8 cellular contexts compared by ENCODE assay signal in the genomic region with DNA sequence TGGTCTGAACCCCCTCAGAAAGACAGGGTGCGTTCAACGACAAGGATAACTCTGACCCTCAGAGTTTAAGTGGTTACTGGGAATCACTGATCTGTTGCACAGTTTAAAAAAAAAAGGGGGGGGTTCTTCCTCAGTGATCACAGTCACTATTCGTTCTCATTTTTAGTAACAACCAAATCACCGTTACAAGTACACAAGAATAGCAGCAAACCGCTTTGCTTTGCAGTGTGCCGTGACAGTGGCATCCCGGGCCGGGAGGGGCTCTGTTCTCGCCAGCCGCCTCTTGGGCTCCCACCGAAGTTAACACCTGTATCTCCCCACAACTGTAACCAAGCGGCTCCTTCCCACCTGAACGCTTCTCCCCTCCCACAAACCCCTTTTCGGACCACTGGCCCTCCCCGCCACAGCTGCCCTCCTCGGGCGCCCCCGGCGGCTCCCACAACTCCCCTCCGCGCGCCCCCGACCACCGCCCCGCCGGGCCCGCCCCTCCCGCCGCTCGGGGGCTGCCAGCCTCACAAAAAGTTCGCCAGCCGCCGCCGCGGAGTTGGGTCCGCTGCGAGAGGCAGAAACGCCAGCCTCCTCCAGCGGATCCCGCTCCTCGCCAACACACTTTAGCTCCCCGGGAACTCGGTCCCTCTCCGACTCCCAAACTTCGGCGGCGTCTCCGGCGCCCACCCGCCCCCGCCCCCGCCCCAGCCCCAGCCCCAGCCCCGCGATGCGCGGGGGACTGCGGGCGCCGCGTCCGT. TPM values are rescaled to one million over a fixed set of nuclear protein-coding genes. Genes with fewer than 3 reads are reported as not detected.
DNase-seq lines count a peak whose midpoint lies in the region; ATAC-seq lines count a peak whose summit lies in the region.

No MANE protein-coding gene starts in this region.

- peak overlapping the region; percentile 42; the same call in 1 of the 2 replicates for H3K9ac ChIP-seq in HUES64 (ENCODE audit: low read depth, low read length)

- DNase-seq in ELR (ENCODE audit: low read depth) (peak; percentile 43), ecto neural progenitor cell (ENCODE audit: low spot score) (peak; percentile 79), GOT3 (lab: John Stamatoyannopoulos, UW) (no peak)
- DNase-seq in activated CD4-positive, alpha-beta T cell treated with anti-CD3 and anti-CD28 coated beads, Interleukin-2, amount 10 ng/mL, durations not matched to agents 7 days and 5 days = peak; percentile 57
- DNase-seq in stimulated activated naive B cell treated with anti-CD40 and anti-IgM and Interleukin-4, amounts not matched to agents 10 μg/mL and 1 μg/mL and 100 μg/mL, for 72 hours = peak; percentile 82

- peaks cover 42% of the 10 kb centered on the region for H3K4me1 Mint-ChIP-seq in activated CD4-positive, alpha-beta T cell treated with anti-CD3 and anti-CD28 coated beads, Interleukin-2, amount 10 ng/mL, durations not matched to agents 7 days and 5 days
- H3K4me1 Mint-ChIP-seq in stimulated activated naive B cell treated with anti-CD40 and anti-IgM and Interleukin-4, amounts not matched to agents 10 μg/mL and 1 μg/mL and 100 μg/mL, for 72 hours = peaks cover 20 to 41% of the 10 kb centered on the region in 2 donors

- CTCF ChIA-PET in activated CD4-positive, alpha-beta T cell treated with anti-CD3 and anti-CD28 coated beads, Interleukin-2, amount 10 ng/mL, durations not matched to agents 7 days and 5 days (lab: Charles Lee) = interaction anchor here (0.9 to 1.5 kb wide), 3 partner anchors 9 to 450 kb away, joined by 3 read pairs; no protein-coding TSS in a partner anchor

- H3K4me1 ChIP-seq in HUES64 (ENCODE audit: insufficient read depth, low read length) (peaks cover 43% of the 10 kb centered on the region), mononuclear cell (ENCODE audit: insufficient read depth, low read length) (peaks cover 22% of the 10 kb centered on the region)

- no peaks in the 10 kb centered on the region for H3K9me3 Mint-ChIP-seq in activated CD4-positive, alpha-beta T cell treated with anti-CD3 and anti-CD28 coated beads, Interleukin-2, amount 10 ng/mL, durations not matched to agents 7 days and 5 days
- H3K9me3 Mint-ChIP-seq in stimulated activated naive B cell treated with anti-CD40 and anti-IgM and Interleukin-4, amounts not matched to agents 10 μg/mL and 1 μg/mL and 100 μg/mL, for 72 hours = no peaks in the 10 kb centered on the region

- H3K27ac Mint-ChIP-seq in activated CD4-positive, alpha-beta T cell treated with anti-CD3 and anti-CD28 coated beads, Interleukin-2, amount 10 ng/mL, durations not matched to agents 7 days and 5 days = peak overlapping the region; percentile 96
- H3K27ac Mint-ChIP-seq in stimulated activated naive B cell treated with anti-CD40 and anti-IgM and Interleukin-4, amounts not matched to agents 10 μg/mL and 1 μg/mL and 100 μg/mL, for 72 hours = peak overlapping the region; percentile 98

- peaks cover 11% of the 10 kb centered on the region for H3K36me3 Mint-ChIP-seq in activated CD4-positive, alpha-beta T cell treated with anti-CD3 and anti-CD28 coated beads, Interleukin-2, amount 10 ng/mL, durations not matched to agents 7 days and 5 days (ENCODE audit: low read depth)
- H3K36me3 Mint-ChIP-seq in stimulated activated naive B cell treated with anti-CD40 and anti-IgM and Interleukin-4, amounts not matched to agents 10 μg/mL and 1 μg/mL and 100 μg/mL, for 72 hours = peaks cover 3 to 5% of the 10 kb centered on the region in 2 donors

- H3K36me3 ChIP-seq in HUES64 (ENCODE audit: insufficient read depth, low read length) = no peaks in the 10 kb centered on the region

- H3K4me3 Mint-ChIP-seq in activated CD4-positive, alpha-beta T cell treated with anti-CD3 and anti-CD28 coated beads, Interleukin-2, amount 10 ng/mL, durations not matched to agents 7 days and 5 days = peak overlapping the region; percentile 95
- H3K4me3 Mint-ChIP-seq in stimulated activated naive B cell treated with anti-CD40 and anti-IgM and Interleukin-4, amounts not matched to agents 10 μg/mL and 1 μg/mL and 100 μg/mL, for 72 hours = peak overlapping the region; percentile 93

- peaks cover 7% of the 10 kb centered on the region for H3K27me3 Mint-ChIP-seq in activated CD4-positive, alpha-beta T cell treated with anti-CD3 and anti-CD28 coated beads, Interleukin-2, amount 10 ng/mL, durations not matched to agents 7 days and 5 days
- H3K27me3 Mint-ChIP-seq in stimulated activated naive B cell treated with anti-CD40 and anti-IgM and Interleukin-4, amounts not matched to agents 10 μg/mL and 1 μg/mL and 100 μg/mL, for 72 hours = no peaks in the 10 kb centered on the region

- H3K27me3 ChIP-seq in HUES64 (ENCODE audit: insufficient read depth, low read length) = peaks cover 20% of the 10 kb centered on the region
- H3K27me3 ChIP-seq in mononuclear cell (ENCODE audit: insufficient read depth, low read length) = peaks cover 4% of the 10 kb centered on the region

- H3K9me3 ChIP-seq in HUES64 (ENCODE audit: insufficient read depth, low read depth, low read length) (no peaks in the 10 kb centered on the region), mononuclear cell (ENCODE audit: low read depth, low read length) (no peaks in the 10 kb centered on the region)

- under 1% methylated on average over 50 of the region's 61 CpGs for WGBS in HUES64

- ATAC-seq in GM21390 (IDR thresholded peaks at IDR 0.05; ENCODE audit: unreplicated experiment) = peak; percentile 43
- peak; percentile 56 to 59 for ATAC-seq in stimulated activated naive B cell treated with anti-CD40 and anti-IgM and Interleukin-4, amounts not matched to agents 10 μg/mL and 1 μg/mL and 100 μg/mL, for 72 hours (replicated peaks)

- no peak overlapping the region for H3K27ac ChIP-seq in HUES64 (ENCODE audit: low read depth, low read length)

- H3K4me3 ChIP-seq in HUES64 (ENCODE audit: low read length) (peak overlapping the region; percentile 92), mononuclear cell (ENCODE audit: low read length) (peak overlapping the region; percentile 41)

- POLR2A ChIA-PET in activated CD4-positive, alpha-beta T cell treated with anti-CD3 and anti-CD28 coated beads, Interleukin-2, amount 10 ng/mL, durations not matched to agents 7 days and 5 days (lab: Charles Lee) = interaction anchor here (1.3 kb wide), 1 partner anchor 211 kb away, joined by 4 read pairs; no protein-coding TSS in a partner anchor

RNA-seq across cellular contexts. Expression of gene SSBP2, which starts 1.2 kb away (rescaled TPM):
- polyA plus RNA-seq in HUES64 (2013, experiment 1 of 2) = 28.0 TPM
- polyA plus RNA-seq in HUES64 (2013, experiment 2 of 2) = 47.7 TPM
- total RNA-seq in activated CD4-positive, alpha-beta T cell treated with anti-CD3 and anti-CD28 coated beads, Interleukin-2, amount 10 ng/mL, durations not matched to agents 7 days and 5 days = 10 to 100 TPM; 48.2 to 50.6 TPM
- total RNA-seq in mononuclear cell = 35.9 TPM
